Comparison of ENCODE assay signal across 8 cellular contexts in genomic region chr20:3889489-3890409, GRCh38. TPM values are rescaled to one million over a fixed set of nuclear protein-coding genes. Genes with fewer than 3 reads are reported as not detected.
DNase-seq lines count a peak whose midpoint lies in the region; ATAC-seq and TF ChIP-seq lines count a peak whose summit lies in the region.

No MANE protein-coding gene starts in this region.

- H3K4me1 Mint-ChIP-seq in CD14-positive monocyte, result peaks cover 58% of the 10 kb centered on the region
- H3K4me1 Mint-ChIP-seq in activated B cell treated with CpG ODN at 0.5 μM for 24 hours, result peaks cover 56% of the 10 kb centered on the region
- peaks cover 53% of the 10 kb centered on the region for H3K4me1 Mint-ChIP-seq in stimulated activated memory B cell treated with anti-CD40 and anti-IgM and Interleukin-4, amounts not matched to agents 10 μg/mL and 1 μg/mL and 100 μg/mL, for 72 hours

- H3K27ac ChIP-seq in dorsolateral prefrontal cortex (peak overlapping the region; percentile 60 to 99 (median 96)), mesodermal cell (ENCODE audit: low read depth, low read length, severe bottlenecking) (peak overlapping the region; percentile 97)

- POLR2A ChIA-PET in activated B cell treated with CpG ODN at 0.5 μM for 24 hours (lab: Charles Lee), result interaction anchor here (0.5 to 2.7 kb wide), 5 partner anchors 12 to 122 kb away, joined by 5 to 13 read pairs (median 7); partner anchors contain the start of genes ADISSP and AP5S1

- ATAC-seq in GM19351 (IDR thresholded peaks at IDR 0.05; ENCODE audit: unreplicated experiment), result peak; percentile 17
- peak; percentile 2 for ATAC-seq in activated B cell treated with CpG ODN at 0.5 μM for 24 hours (ENCODE audit: low read depth)
- peak; percentile 54 for ATAC-seq in stimulated activated memory B cell treated with anti-CD40 and anti-IgM and Interleukin-4, amounts not matched to agents 10 μg/mL and 1 μg/mL and 100 μg/mL, for 72 hours

- H3K4me3 ChIP-seq in dorsolateral prefrontal cortex, result peak overlapping the region; percentile 69 to 100 (median 94)
- peak overlapping the region; percentile 87 for H3K4me3 ChIP-seq in mesodermal cell (ENCODE audit: extremely low read depth, insufficient read depth, low read length, poor library complexity, severe bottlenecking)

- H3K36me3 ChIP-seq in mesodermal cell (ENCODE audit: control insufficient read depth, insufficient read depth, low read length), result peaks cover 43% of the 10 kb centered on the region

- peaks cover 26% of the 10 kb centered on the region for H3K4me1 ChIP-seq in mesodermal cell (ENCODE audit: control insufficient read depth, insufficient read depth, low read length, poor library complexity, severe bottlenecking)

- H3K9me3 ChIP-seq in mesodermal cell (ENCODE audit: control insufficient read depth, low read length), result no peaks in the 10 kb centered on the region

- H3K9me3 Mint-ChIP-seq in CD14-positive monocyte (no peaks in the 10 kb centered on the region), activated B cell treated with CpG ODN at 0.5 μM for 24 hours (peaks cover 2% of the 10 kb centered on the region)
- no peaks in the 10 kb centered on the region for H3K9me3 Mint-ChIP-seq in stimulated activated memory B cell treated with anti-CD40 and anti-IgM and Interleukin-4, amounts not matched to agents 10 μg/mL and 1 μg/mL and 100 μg/mL, for 72 hours

- H3K27ac Mint-ChIP-seq in CD14-positive monocyte (peak overlapping the region; percentile 95 to 97 (median 96)), activated B cell treated with CpG ODN at 0.5 μM for 24 hours (peak overlapping the region; percentile 92)
- H3K27ac Mint-ChIP-seq in stimulated activated memory B cell treated with anti-CD40 and anti-IgM and Interleukin-4, amounts not matched to agents 10 μg/mL and 1 μg/mL and 100 μg/mL, for 72 hours, result peak overlapping the region; percentile 89

- intact Hi-C loops in CD14-positive monocyte (cut with micrococcal nuclease) (loop anchor here (5.0 kb wide), 2 partner anchors 38 to 42 kb away; partner anchors contain the start of gene MAVS (in 1 of the 2)), activated B cell treated with CpG ODN at 0.5 μM for 24 hours (cut with micrococcal nuclease) (loop anchor here (1.0 to 5.0 kb wide), 7 partner anchors 17 to 196 kb away; partner anchors contain the start of genes AP5S1, CDC25B, MAVS and RNF24), dorsolateral prefrontal cortex (cut with DNase I) (loop anchor here (1.0 to 10.0 kb wide), 8 partner anchors 38 to 265 kb away; partner anchors contain the start of genes RNF24 (in 2 of the 2) and MAVS (in 1 of the 2))

- peaks cover 0 to 2% (median 1%) of the 10 kb centered on the region in 3 donors for H3K27me3 Mint-ChIP-seq in CD14-positive monocyte (ENCODE audit: low read depth in 3 of 3)
- H3K27me3 Mint-ChIP-seq in activated B cell treated with CpG ODN at 0.5 μM for 24 hours, result no peaks in the 10 kb centered on the region
- H3K27me3 Mint-ChIP-seq in stimulated activated memory B cell treated with anti-CD40 and anti-IgM and Interleukin-4, amounts not matched to agents 10 μg/mL and 1 μg/mL and 100 μg/mL, for 72 hours, result no peaks in the 10 kb centered on the region

- no peaks in the 10 kb centered on the region for H3K27me3 ChIP-seq in dorsolateral prefrontal cortex

- TF ChIP-seq CTCF in CD14-positive monocyte (IDR thresholded peaks at IDR 0.05) (peak; percentile 28), activated B cell treated with CpG ODN at 0.5 μM for 24 hours (IDR thresholded peaks at IDR 0.05) (no peak), dorsolateral prefrontal cortex (IDR thresholded peaks at IDR 0.05 in 54 of 56, conservative IDR thresholded peaks at IDR 0.05 in 2 of 56; ENCODE audit: low read depth in 1 of 56, partially characterized antibody in 56 of 56) (peak in 5 of 56 donors; percentile 3 to 7 (median 5))

- 0% methylated on average over 38 to 51 of the region's 68 CpGs for WGBS in mesodermal cell (ENCODE audit: insufficient coverage in 2 of 2), 2 experiments

- H3K4me3 Mint-ChIP-seq in CD14-positive monocyte (peak overlapping the region; percentile 95 to 98), activated B cell treated with CpG ODN at 0.5 μM for 24 hours (peak overlapping the region; percentile 97)
- peak overlapping the region; percentile 92 for H3K4me3 Mint-ChIP-seq in stimulated activated memory B cell treated with anti-CD40 and anti-IgM and Interleukin-4, amounts not matched to agents 10 μg/mL and 1 μg/mL and 100 μg/mL, for 72 hours

- DNase-seq in CD14-positive monocyte (ENCODE audit: low spot score) (no peak), HT1080 (ENCODE audit: low read depth) (peak; percentile 40), activated B cell treated with CpG ODN at 0.5 μM for 24 hours (peak; percentile 35), dorsolateral prefrontal cortex (peak in 4 of 10 donors; percentile 14 to 55 (median 31)), middle frontal gyrus (ENCODE audit: extremely low spot score, low spot score) (no peak)

- CTCF ChIA-PET in activated B cell treated with CpG ODN at 0.5 μM for 24 hours (lab: Charles Lee), result interaction anchor here (0.9 kb wide), 1 partner anchor 183 kb away, joined by 3 read pairs; no protein-coding TSS in a partner anchor

- H3K36me3 Mint-ChIP-seq in CD14-positive monocyte (peaks cover 3 to 19% of the 10 kb centered on the region in 2 donors), activated B cell treated with CpG ODN at 0.5 μM for 24 hours (ENCODE audit: low read depth) (peaks cover 35% of the 10 kb centered on the region)
- H3K36me3 Mint-ChIP-seq in stimulated activated memory B cell treated with anti-CD40 and anti-IgM and Interleukin-4, amounts not matched to agents 10 μg/mL and 1 μg/mL and 100 μg/mL, for 72 hours, result peaks cover 22% of the 10 kb centered on the region

RNA-seq across cellular contexts. Expression of gene PANK2, which starts 0.6 kb away (rescaled TPM):
- polyA plus RNA-seq in CD14-positive monocyte, result 10 to 100 TPM; 48.0 to 65.7 TPM
- total RNA-seq in HT1080 (2014; rRNA removed; shearing (Covaris generic)), result 43.9 and 50.9 TPM in 2 replicates
- polyA plus RNA-seq in HT1080 (2015; cell fraction: cytosol; rRNA removed), result 33.8 and 36.1 TPM in 2 replicates
- 19.3 and 26.8 TPM in 2 replicates for polyA plus RNA-seq in HT1080 (2015; cell fraction: nucleus; rRNA removed)
- total RNA-seq in activated B cell treated with CpG ODN at 0.5 μM for 24 hours (52.1 and 55.0 TPM in 2 replicates), dorsolateral prefrontal cortex (10 to 100 TPM; 41.7 to 82.4 (median 57.8) TPM)
- polyA plus RNA-seq in mesodermal cell (2013, experiment 1 of 2), result 33.0 TPM
- 30.6 TPM for polyA plus RNA-seq in mesodermal cell (2013, experiment 2 of 2)

RNA-seq across cellular contexts. Expression of gene MAVS, which starts 43.1 kb away (rescaled TPM):
- 1 to 10 TPM; 1.8 to 3.2 TPM for polyA plus RNA-seq in CD14-positive monocyte
- 16.2 and 20.1 TPM in 2 replicates for total RNA-seq in HT1080 (2014; rRNA removed; shearing (Covaris generic))
- polyA plus RNA-seq in HT1080 (2015; cell fraction: cytosol; rRNA removed), result 10.8 and 11.4 TPM in 2 replicates
- polyA plus RNA-seq in HT1080 (2015; cell fraction: nucleus; rRNA removed), result 24.1 and 28.1 TPM in 2 replicates
- total RNA-seq in activated B cell treated with CpG ODN at 0.5 μM for 24 hours, result 33.5 and 39.7 TPM in 2 replicates
- 10 to 100 TPM; 17.4 to 50.9 (median 25.6) TPM for total RNA-seq in dorsolateral prefrontal cortex
- 20.4 TPM for polyA plus RNA-seq in mesodermal cell (2013, experiment 1 of 2)
- 18.0 TPM for polyA plus RNA-seq in mesodermal cell (2013, experiment 2 of 2)

Comparison
In these comparisons a context has a peak if more than half of its experiments do, and no peak if none do; other contexts are left out.
1. DNase-seq: peak in HT1080 (single experiment) and activated B cell treated with CpG ODN at 0.5 μM for 24 hours (single experiment); none in CD14-positive monocyte (single experiment) and middle frontal gyrus (single experiment).
2. ATAC-seq: peak in every context shown above with its lines; median percentile 54 in stimulated activated memory B cell treated with anti-CD40 and anti-IgM and Interleukin-4, amounts not matched to agents 10 μg/mL and 1 μg/mL and 100 μg/mL, for 72 hours; 17 in GM19351; 2 in activated B cell treated with CpG ODN at 0.5 μM for 24 hours.
3. Peak in every context shown above with its lines, with median percentiles within 50 percentile points of each other: H3K27ac Mint-ChIP-seq and H3K4me3 Mint-ChIP-seq.